Comparison of ENCODE assay signal across 9 cellular contexts in genomic region chr3:129001817-129002572, GRCh38. TPM values are rescaled to one million over a fixed set of nuclear protein-coding genes. Genes with fewer than 3 reads are reported as not detected.
DNase-seq lines count a peak whose midpoint lies in the region; ATAC-seq lines count a peak whose summit lies in the region.
"Had no signal": no experiment of that assay in that cellular context is flagged by ENCODE, and none has a peak within 500 bp of the region (broad histone marks: within the 10 kb centered on the region; RNA-seq: fewer than 3 reads in every experiment).

No MANE protein-coding gene starts in this region.

- DNase-seq in NCI-H2227 (lab: John Stamatoyannopoulos, UW; ENCODE audit: unreplicated experiment), result peak; percentile 53
- DNase-seq in NCI-H2227 treated with DMSO at 0.1 percent for 48 hours (lab: John Stamatoyannopoulos, UW), result no peak
- DNase-seq in activated T-cell treated with anti-CD3 and anti-CD28 coated beads, Interleukin-2, amount 50 U/mL, for 72 hours, result peak; percentile 57 to 62
- peak; percentile 38 for DNase-seq in stimulated activated CD4-positive, alpha-beta T cell treated with anti-CD3 and anti-CD28 coated beads, Interleukin-4, amount 100 ng/mL, for 1 hour
- DNase-seq in hepatic stellate cell (ENCODE audit: low spot score), result no peak

- ATAC-seq in activated T-cell treated with anti-CD3 and anti-CD28 coated beads, Interleukin-2, amount 50 U/mL, for 72 hours (replicated peaks in 1 of 2), result peak; percentile 66 to 69
- ATAC-seq in GM19351 (IDR thresholded peaks at IDR 0.05; ENCODE audit: unreplicated experiment) (no peak), GM18867 (IDR thresholded peaks at IDR 0.05; ENCODE audit: unreplicated experiment) (no peak)

- no peak overlapping the region for H3K27ac Mint-ChIP-seq in activated T-cell treated with anti-CD3 and anti-CD28 coated beads, Interleukin-2, amount 50 U/mL, for 72 hours

- H3K36me3 Mint-ChIP-seq in activated T-cell treated with anti-CD3 and anti-CD28 coated beads, Interleukin-2, amount 50 U/mL, for 72 hours (ENCODE audit: insufficient read depth in 2 of 2), result no peaks in the 10 kb centered on the region

- H3K9me3 Mint-ChIP-seq in activated T-cell treated with anti-CD3 and anti-CD28 coated beads, Interleukin-2, amount 50 U/mL, for 72 hours, result no peaks in the 10 kb centered on the region

- H3K9me3 ChIP-seq in iPS-18a (ENCODE audit: control insufficient read depth, low read depth, low read length), result no peaks in the 10 kb centered on the region

- no peak overlapping the region for H3K27ac ChIP-seq in iPS-18a (ENCODE audit: low read length)

- H3K4me3 Mint-ChIP-seq in activated T-cell treated with anti-CD3 and anti-CD28 coated beads, Interleukin-2, amount 50 U/mL, for 72 hours, result peak overlapping the region; percentile 60 to 77

- no peaks in the 10 kb centered on the region for H3K36me3 ChIP-seq in iPS-18a (ENCODE audit: control insufficient read depth, low read depth, low read length)

- H3K27me3 Mint-ChIP-seq in activated T-cell treated with anti-CD3 and anti-CD28 coated beads, Interleukin-2, amount 50 U/mL, for 72 hours (ENCODE audit: low read depth), result peaks cover 41% of the 10 kb centered on the region

- H3K27me3 ChIP-seq in iPS-18a (ENCODE audit: control insufficient read depth, insufficient read depth, low read length), result peaks cover 98% of the 10 kb centered on the region

- no peak overlapping the region for H3K9ac ChIP-seq in iPS-18a (ENCODE audit: low read length)

- peaks cover 21% of the 10 kb centered on the region for H3K4me1 ChIP-seq in iPS-18a (ENCODE audit: control insufficient read depth, low read depth, low read length)

- H3K4me3 ChIP-seq in iPS-18a (ENCODE audit: low read length), result peak overlapping the region; percentile 50

- H3K4me1 Mint-ChIP-seq in activated T-cell treated with anti-CD3 and anti-CD28 coated beads, Interleukin-2, amount 50 U/mL, for 72 hours (ENCODE audit: low read depth), result peaks cover 36% of the 10 kb centered on the region

RNA-seq across cellular contexts. Expression of gene EFCC1, which starts 0.9 kb away (rescaled TPM):
- under 1 TPM; 0.26 to 0.42 TPM for total RNA-seq in activated T-cell treated with anti-CD3 and anti-CD28 coated beads, Interleukin-2, amount 50 U/mL, for 72 hours
- total RNA-seq: kidney epithelial cell had no signal

RNA-seq across cellular contexts. Expression of gene CFAP92, which starts 8.1 kb away (rescaled TPM):
- 1 to 10 TPM; 1.1 TPM for total RNA-seq in activated T-cell treated with anti-CD3 and anti-CD28 coated beads, Interleukin-2, amount 50 U/mL, for 72 hours

RNA-seq across cellular contexts. Expression of gene GP9, which starts 58.6 kb away (rescaled TPM):
- not detected for total RNA-seq in activated T-cell treated with anti-CD3 and anti-CD28 coated beads, Interleukin-2, amount 50 U/mL, for 72 hours
- total RNA-seq: kidney epithelial cell had no signal

Comparison
In these comparisons a context has a peak if more than half of its experiments do, and no peak if none do; other contexts are left out.
1. DNase-seq: peak in NCI-H2227 (single experiment), activated T-cell treated with anti-CD3 and anti-CD28 coated beads, Interleukin-2, amount 50 U/mL, for 72 hours (2 of 2) and stimulated activated CD4-positive, alpha-beta T cell treated with anti-CD3 and anti-CD28 coated beads, Interleukin-4, amount 100 ng/mL, for 1 hour (single experiment); none in NCI-H2227 treated with DMSO at 0.1 percent for 48 hours (single experiment) and hepatic stellate cell (single experiment).
2. ATAC-seq: peak in activated T-cell treated with anti-CD3 and anti-CD28 coated beads, Interleukin-2, amount 50 U/mL, for 72 hours (2 of 2); none in GM19351 (single experiment) and GM18867 (single experiment).